In the genomic region with DNA sequence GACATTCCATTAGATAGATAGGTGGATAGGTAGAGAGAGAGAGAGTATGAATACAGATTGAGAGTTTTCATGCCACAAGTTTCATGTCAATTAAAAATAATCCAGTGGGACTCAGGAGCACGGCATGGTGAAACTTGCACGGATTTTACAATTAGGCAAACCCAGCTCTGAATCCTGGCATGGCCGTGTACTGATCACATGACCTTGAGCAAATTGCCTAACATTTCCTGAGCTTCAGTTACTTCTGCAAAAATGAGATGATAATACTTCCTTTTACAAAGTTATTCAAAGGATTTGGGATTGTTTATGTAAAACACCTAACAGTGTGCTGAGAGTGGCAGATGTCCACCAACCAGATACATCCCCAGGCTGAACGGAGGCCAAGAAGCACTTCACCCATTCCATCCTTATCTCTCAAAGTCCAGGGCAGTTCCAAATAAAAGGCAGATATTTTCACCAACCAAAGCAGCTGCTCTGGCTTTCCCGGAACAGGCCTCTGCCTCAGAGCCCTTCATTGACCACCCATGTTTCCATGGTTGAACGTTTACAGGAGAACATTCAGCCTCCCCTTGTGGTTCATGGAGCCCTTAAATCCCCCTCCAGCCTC, we compare ENCODE assay signal across 2 cellular contexts.
TF ChIP-seq lines count a peak whose summit lies in the region.

No MANE protein-coding gene starts in this region.

TF ChIP-seq in Ishikawa, 13 proteins besides CTCF, POLR2A, EP300 and RAD21:
- 0 out of 2 replicates have a peak, but pooled peaks have one; percentile 3 for TF ChIP-seq USF1 (IDR thresholded peaks at IDR 0.05)
- no peak for TF ChIP-seq YY1 (IDR thresholded peaks at IDR 0.05; ENCODE audit: low read depth)
- no peak for TF ChIP-seq FOXM1 (IDR thresholded peaks at IDR 0.05; ENCODE audit: borderline replicate concordance, low read depth)

TF ChIP-seq in K562, 482 proteins besides CTCF, POLR2A, EP300 and RAD21 (continued from another document and continues in another):
- TF ChIP-seq, protein P1, sequence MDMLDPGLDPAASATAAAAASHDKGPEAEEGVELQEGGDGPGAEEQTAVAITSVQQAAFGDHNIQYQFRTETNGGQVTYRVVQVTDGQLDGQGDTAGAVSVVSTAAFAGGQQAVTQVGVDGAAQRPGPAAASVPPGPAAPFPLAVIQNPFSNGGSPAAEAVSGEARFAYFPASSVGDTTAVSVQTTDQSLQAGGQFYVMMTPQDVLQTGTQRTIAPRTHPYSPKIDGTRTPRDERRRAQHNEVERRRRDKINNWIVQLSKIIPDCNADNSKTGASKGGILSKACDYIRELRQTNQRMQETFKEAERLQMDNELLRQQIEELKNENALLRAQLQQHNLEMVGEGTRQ (CRISPR knock-in tag; IDR thresholded peaks at IDR 0.05) = peak; percentile 27; the same call in 1 of the 2 replicates
- no peak for TF ChIP-seq ZNF436 (CRISPR knock-in tag; IDR thresholded peaks at IDR 0.05)
- no peak for TF ChIP-seq ZNF79 (CRISPR knock-in tag; IDR thresholded peaks at IDR 0.05; ENCODE audit: low read depth)
- no peak for TF ChIP-seq NELFE (IDR thresholded peaks at IDR 0.05; ENCODE audit: insufficient read depth, insufficient read length)
- TF ChIP-seq POU5F1 (IDR thresholded peaks at IDR 0.05; ENCODE audit: borderline replicate concordance, low read depth, low read length, partially characterized antibody) = no peak
- no peak for TF ChIP-seq KHSRP (IDR thresholded peaks at IDR 0.05)
- no peak for TF ChIP-seq JUNB (CRISPR knock-in tag; conservative IDR thresholded peaks at IDR 0.05)
- TF ChIP-seq MTA3 (IDR thresholded peaks at IDR 0.05; ENCODE audit: borderline replicate concordance) = no peak
- no peak for TF ChIP-seq ZBTB7A (IDR thresholded peaks at IDR 0.05; ENCODE audit: borderline replicate concordance, control insufficient read depth, low read depth, low read length)
- TF ChIP-seq KLF1 (tag; IDR thresholded peaks at IDR 0.05) = no peak
- TF ChIP-seq ZNF518B (CRISPR knock-in tag; IDR thresholded peaks at IDR 0.05) = no peak
- TF ChIP-seq PPARD (CRISPR knock-in tag; IDR thresholded peaks at IDR 0.05) = no peak
- no peak for TF ChIP-seq ELK1 (CRISPR knock-in tag; IDR thresholded peaks at IDR 0.05)
- TF ChIP-seq, protein P2, sequence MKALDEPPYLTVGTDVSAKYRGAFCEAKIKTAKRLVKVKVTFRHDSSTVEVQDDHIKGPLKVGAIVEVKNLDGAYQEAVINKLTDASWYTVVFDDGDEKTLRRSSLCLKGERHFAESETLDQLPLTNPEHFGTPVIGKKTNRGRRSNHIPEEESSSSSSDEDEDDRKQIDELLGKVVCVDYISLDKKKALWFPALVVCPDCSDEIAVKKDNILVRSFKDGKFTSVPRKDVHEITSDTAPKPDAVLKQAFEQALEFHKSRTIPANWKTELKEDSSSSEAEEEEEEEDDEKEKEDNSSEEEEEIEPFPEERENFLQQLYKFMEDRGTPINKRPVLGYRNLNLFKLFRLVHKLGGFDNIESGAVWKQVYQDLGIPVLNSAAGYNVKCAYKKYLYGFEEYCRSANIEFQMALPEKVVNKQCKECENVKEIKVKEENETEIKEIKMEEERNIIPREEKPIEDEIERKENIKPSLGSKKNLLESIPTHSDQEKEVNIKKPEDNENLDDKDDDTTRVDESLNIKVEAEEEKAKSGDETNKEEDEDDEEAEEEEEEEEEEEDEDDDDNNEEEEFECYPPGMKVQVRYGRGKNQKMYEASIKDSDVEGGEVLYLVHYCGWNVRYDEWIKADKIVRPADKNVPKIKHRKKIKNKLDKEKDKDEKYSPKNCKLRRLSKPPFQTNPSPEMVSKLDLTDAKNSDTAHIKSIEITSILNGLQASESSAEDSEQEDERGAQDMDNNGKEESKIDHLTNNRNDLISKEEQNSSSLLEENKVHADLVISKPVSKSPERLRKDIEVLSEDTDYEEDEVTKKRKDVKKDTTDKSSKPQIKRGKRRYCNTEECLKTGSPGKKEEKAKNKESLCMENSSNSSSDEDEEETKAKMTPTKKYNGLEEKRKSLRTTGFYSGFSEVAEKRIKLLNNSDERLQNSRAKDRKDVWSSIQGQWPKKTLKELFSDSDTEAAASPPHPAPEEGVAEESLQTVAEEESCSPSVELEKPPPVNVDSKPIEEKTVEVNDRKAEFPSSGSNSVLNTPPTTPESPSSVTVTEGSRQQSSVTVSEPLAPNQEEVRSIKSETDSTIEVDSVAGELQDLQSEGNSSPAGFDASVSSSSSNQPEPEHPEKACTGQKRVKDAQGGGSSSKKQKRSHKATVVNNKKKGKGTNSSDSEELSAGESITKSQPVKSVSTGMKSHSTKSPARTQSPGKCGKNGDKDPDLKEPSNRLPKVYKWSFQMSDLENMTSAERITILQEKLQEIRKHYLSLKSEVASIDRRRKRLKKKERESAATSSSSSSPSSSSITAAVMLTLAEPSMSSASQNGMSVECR (CRISPR knock-in tag; IDR thresholded peaks at IDR 0.05) = no peak
- no peak for TF ChIP-seq NR2C2 (CRISPR knock-in tag; IDR thresholded peaks at IDR 0.05)
- TF ChIP-seq NR2C2 (tag; IDR thresholded peaks at IDR 0.05) = no peak
- no peak for TF ChIP-seq RCOR1 (IDR thresholded peaks at IDR 0.05; ENCODE audit: borderline replicate concordance in 1 of 2, low read depth in 2 of 2, low read length in 2 of 2)
- no peak for TF ChIP-seq ZNF644 (tag; IDR thresholded peaks at IDR 0.05; ENCODE audit: low read depth)
- TF ChIP-seq ZC3H8 (IDR thresholded peaks at IDR 0.05) = no peak
- no peak for TF ChIP-seq HEY1 (CRISPR knock-in tag; IDR thresholded peaks at IDR 0.05; ENCODE audit: borderline replicate concordance)
- TF ChIP-seq SMAD4 (CRISPR knock-in tag; conservative IDR thresholded peaks at IDR 0.05) = no peak
- TF ChIP-seq CEBPB (tag; IDR thresholded peaks at IDR 0.05) = peak; percentile 31; the same call in 1 of the 2 replicates
- no peak for TF ChIP-seq ZC3H4 (CRISPR knock-in tag; IDR thresholded peaks at IDR 0.05; ENCODE audit: borderline replicate concordance)
- no peak for TF ChIP-seq MEIS2 (IDR thresholded peaks at IDR 0.05; ENCODE audit: partially characterized antibody)
- TF ChIP-seq RUNX1 (IDR thresholded peaks at IDR 0.05; ENCODE audit: low read depth) = no peak
- no peak for TF ChIP-seq PHF8 (IDR thresholded peaks at IDR 0.05; ENCODE audit: borderline replicate concordance, low read length)
- no peak for TF ChIP-seq CEBPG (CRISPR knock-in tag; IDR thresholded peaks at IDR 0.05)
- 0 out of 4 replicates have a peak, but pooled peaks of 1 of the 2 experiments have one; percentile 24 for TF ChIP-seq CEBPG (tag; conservative IDR thresholded peaks at IDR 0.05 in 1 of 2, IDR thresholded peaks at IDR 0.05 in 1 of 2)
- TF ChIP-seq TCFL5 (CRISPR knock-in tag; conservative IDR thresholded peaks at IDR 0.05) = no peak
- TF ChIP-seq PCBP2 (IDR thresholded peaks at IDR 0.05; ENCODE audit: low read depth, low read length, poor library complexity, severe bottlenecking) = no peak
- no peak for TF ChIP-seq DPF2 (IDR thresholded peaks at IDR 0.05)
- no peak for TF ChIP-seq CREB1 (IDR thresholded peaks at IDR 0.05)
- TF ChIP-seq CREB1 (CRISPR knock-in tag; IDR thresholded peaks at IDR 0.05) = no peak
- no peak for TF ChIP-seq MYBL2 (IDR thresholded peaks at IDR 0.05; ENCODE audit: low read depth)
- no peak for TF ChIP-seq MYBL2 (CRISPR knock-in tag; IDR thresholded peaks at IDR 0.05; ENCODE audit: borderline replicate concordance)
- TF ChIP-seq PRDM10 (IDR thresholded peaks at IDR 0.05; ENCODE audit: partially characterized antibody) = no peak
- no peak for TF ChIP-seq GTF2A2 (tag; IDR thresholded peaks at IDR 0.05)
- TF ChIP-seq TOE1 (IDR thresholded peaks at IDR 0.05; ENCODE audit: borderline replicate concordance) = 0 out of 2 replicates have a peak, but pooled peaks have one; percentile 44
- TF ChIP-seq TOE1 (CRISPR knock-in tag; IDR thresholded peaks at IDR 0.05; ENCODE audit: borderline replicate concordance, low read depth) = no peak
- TF ChIP-seq TFE3 (CRISPR knock-in tag; IDR thresholded peaks at IDR 0.05) = peak; percentile 84
- no peak for TF ChIP-seq KAT2B (IDR thresholded peaks at IDR 0.05; ENCODE audit: low read depth, low read length)
- no peak for TF ChIP-seq MBD1 (CRISPR knock-in tag; IDR thresholded peaks at IDR 0.05)
- TF ChIP-seq ERF (CRISPR knock-in tag; IDR thresholded peaks at IDR 0.05) = no peak
- TF ChIP-seq RAD51 (IDR thresholded peaks at IDR 0.05; ENCODE audit: borderline replicate concordance, low read depth) = peak; percentile 37; the same call in 1 of the 2 replicates
